14 cellular contexts compared by ENCODE assay signal in genomic region chr3:90015688-90016356, GRCh38.
DNase-seq lines count a peak whose midpoint lies in the region; ATAC-seq, FAIRE-seq and TF ChIP-seq lines count a peak whose summit lies in the region.
"Had no signal": no experiment of that assay in that cellular context is flagged by ENCODE, and none has a peak within 500 bp of the region (broad histone marks: within the 10 kb centered on the region; RNA-seq: fewer than 3 reads in every experiment).

No MANE protein-coding gene starts in this region.

- H3K36me3 Mint-ChIP-seq in activated naive CD4-positive, alpha-beta T cell treated with anti-CD3 and anti-CD28 coated beads, Interleukin-2, amount 10 ng/mL, durations not matched to agents 7 days and 5 days, result no peaks in the 10 kb centered on the region

- no peaks in the 10 kb centered on the region for H3K4me1 ChIP-seq in ascending aorta
- H3K4me1 ChIP-seq in left ventricle myocardium inferior, result peaks cover 11% of the 10 kb centered on the region

- no peaks in the 10 kb centered on the region for H3K36me3 ChIP-seq in ascending aorta
- no peaks in the 10 kb centered on the region for H3K36me3 ChIP-seq in left ventricle myocardium inferior
- H3K36me3 ChIP-seq: upper lobe of right lung had no signal

- DNase-seq in activated naive CD4-positive, alpha-beta T cell treated with anti-CD3 and anti-CD28 coated beads, Interleukin-2, amount 10 ng/mL, durations not matched to agents 7 days and 5 days, result no peak
- no peak for DNase-seq in activated naive CD4-positive, alpha-beta T cell treated with anti-CD3 and anti-CD28 coated beads, Interleukin-2, amount 50 U/mL, for 16 hours
- DNase-seq in ascending aorta (ENCODE audit: low spot score in 2 of 2) (peak in 1 of 2 donors; percentile 62), left ventricle myocardium inferior (no peak), urothelium cell line (ENCODE audit: low spot score) (peak; percentile 58), glomerular visceral epithelial cell (ENCODE audit: extremely low spot score) (no peak)
- DNase-seq: NCI-H226; stimulated activated CD4-positive, alpha-beta T cell treated with anti-CD3 and anti-CD28 coated beads, Interleukin-2, amount 100 ng/mL, for 48 hours; upper lobe of right lung had no signal

- CTCF ChIA-PET in activated naive CD4-positive, alpha-beta T cell treated with anti-CD3 and anti-CD28 coated beads, Interleukin-2, amount 10 ng/mL, durations not matched to agents 7 days and 5 days (lab: Charles Lee), result no interaction called here

- no peak for FAIRE-seq in urothelium cell line (lab: Jason Lieb, UNC)
- FAIRE-seq: TTC549 had no signal

- no peaks in the 10 kb centered on the region for H3K4me1 Mint-ChIP-seq in activated naive CD4-positive, alpha-beta T cell treated with anti-CD3 and anti-CD28 coated beads, Interleukin-2, amount 10 ng/mL, durations not matched to agents 7 days and 5 days

- H3K4me3 ChIP-seq in ascending aorta (no peak overlapping the region), left ventricle myocardium inferior (no peak overlapping the region)
- H3K4me3 ChIP-seq: upper lobe of right lung had no signal

- no peak overlapping the region for H3K4me3 Mint-ChIP-seq in activated naive CD4-positive, alpha-beta T cell treated with anti-CD3 and anti-CD28 coated beads, Interleukin-2, amount 10 ng/mL, durations not matched to agents 7 days and 5 days

- no peaks in the 10 kb centered on the region for H3K27me3 Mint-ChIP-seq in activated naive CD4-positive, alpha-beta T cell treated with anti-CD3 and anti-CD28 coated beads, Interleukin-2, amount 10 ng/mL, durations not matched to agents 7 days and 5 days

- no peak for TF ChIP-seq CTCF in ascending aorta (IDR thresholded peaks at IDR 0.05)
- TF ChIP-seq CTCF in left ventricle myocardium inferior (IDR thresholded peaks at IDR 0.05; ENCODE audit: borderline replicate concordance), result no peak

- ATAC-seq in GM19035 (IDR thresholded peaks at IDR 0.05; ENCODE audit: unreplicated experiment) (no peak), HG03432 (IDR thresholded peaks at IDR 0.05; ENCODE audit: unreplicated experiment) (no peak)
- ATAC-seq: upper lobe of right lung had no signal

- H3K27me3 ChIP-seq in ascending aorta, result no peaks in the 10 kb centered on the region
- no peaks in the 10 kb centered on the region for H3K27me3 ChIP-seq in left ventricle myocardium inferior (ENCODE audit: low read depth)
- H3K27me3 ChIP-seq: upper lobe of right lung had no signal

- peak overlapping the region; percentile 33 for H3K27ac Mint-ChIP-seq in activated naive CD4-positive, alpha-beta T cell treated with anti-CD3 and anti-CD28 coated beads, Interleukin-2, amount 10 ng/mL, durations not matched to agents 7 days and 5 days

- peak overlapping the region; percentile 50 to 51 for H3K27ac ChIP-seq in ascending aorta
- peak overlapping the region; percentile 47 for H3K27ac ChIP-seq in left ventricle myocardium inferior (replicated peaks)
- H3K27ac ChIP-seq: C4-2B, HL-60, upper lobe of right lung had no signal

- H3K9me3 Mint-ChIP-seq in activated naive CD4-positive, alpha-beta T cell treated with anti-CD3 and anti-CD28 coated beads, Interleukin-2, amount 10 ng/mL, durations not matched to agents 7 days and 5 days, result peaks cover 10% of the 10 kb centered on the region

- no peaks in the 10 kb centered on the region for H3K9me3 ChIP-seq in ascending aorta
- H3K9me3 ChIP-seq in left ventricle myocardium inferior (replicated peaks), result peaks cover 18% of the 10 kb centered on the region
- H3K9me3 ChIP-seq: upper lobe of right lung had no signal

- intact Hi-C loops in ascending aorta (cut with DNase I), result no loop called here
- intact Hi-C loops in left ventricle myocardium inferior (cut with micrococcal nuclease), result no loop called here
